Comparison of ENCODE assay signal across 21 cellular contexts in the genomic region with DNA sequence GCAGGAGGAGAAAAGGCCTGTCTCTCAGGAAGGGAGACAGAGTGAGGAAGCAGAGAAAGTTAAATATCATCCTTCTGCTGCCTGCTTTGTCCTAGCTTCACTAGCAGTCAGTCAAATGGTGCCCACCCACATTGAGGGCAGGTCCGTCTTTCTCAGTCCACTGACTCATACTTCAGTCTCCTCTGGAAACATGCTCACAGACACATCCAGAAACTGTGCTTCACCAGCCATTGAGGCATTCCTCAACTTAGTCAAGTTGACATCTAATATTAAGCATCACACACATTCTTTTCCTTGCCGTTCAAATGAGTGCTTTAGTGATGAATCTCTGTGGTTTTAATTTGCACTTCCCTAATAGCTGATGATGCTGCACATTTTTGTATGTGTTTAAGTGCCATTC.
"Had no signal": no experiment of that assay in that cellular context is flagged by ENCODE, and none has a peak within 500 bp of the region (broad histone marks: within the 10 kb centered on the region; RNA-seq: fewer than 3 reads in every experiment).

No MANE protein-coding gene starts in this region.

- H3K79me2 ChIP-seq: hepatocyte had no signal

- H3K4me3 ChIP-seq: breast epithelium, esophagus squamous epithelium, hepatocyte, left lung, prostate gland, right atrium auricular region, skin epidermis, stomach had no signal

- H3K36me3 ChIP-seq: breast epithelium, esophagus squamous epithelium, left lung, prostate gland, right atrium auricular region, stomach had no signal

- H3K4me2 ChIP-seq: hepatocyte, SK-N-SH had no signal

- H3K27me3 ChIP-seq: breast epithelium, esophagus squamous epithelium, hepatocyte, left lung, right atrium auricular region, stomach had no signal

- H3K4me1 ChIP-seq: breast epithelium, esophagus squamous epithelium, left lung, prostate gland, right atrium auricular region, stomach had no signal

- DNase-seq: activated CD4-positive, alpha-beta T cell treated with anti-CD3 and anti-CD28 coated beads, Interleukin-2, amount 10 ng/mL, durations not matched to agents 24 days and 14 days; activated CD8-positive, alpha-beta T cell treated with anti-CD3 and anti-CD28 coated beads for 36 hours; activated naive CD4-positive, alpha-beta T cell; activated naive CD8-positive, alpha-beta T cell treated with anti-CD3 and anti-CD28 coated beads, Interleukin-2, amount 10 ng/mL, durations not matched to agents 7 days and 5 days; activated T-cell treated with anti-CD3 and anti-CD28 coated beads, Interleukin-2, amount 50 U/mL, for 1 hour; amygdala; cerebellar nuclear complex; effector CD8-positive, alpha-beta T cell; esophagus squamous epithelium; left lung; SK-N-SH; stomach; T-cell; trophoblast cell had no signal

- H3K27ac ChIP-seq: breast epithelium, esophagus squamous epithelium, hepatocyte, left lung, prostate gland, right atrium auricular region, skin epidermis, stomach had no signal

- FAIRE-seq: keratinocyte had no signal

- H3K9me2 ChIP-seq: SK-N-SH had no signal

- H3K9ac ChIP-seq: SK-N-SH had no signal

- H2AFZ ChIP-seq: hepatocyte had no signal

- H3K9me3 ChIP-seq: prostate gland, right atrium auricular region had no signal

- ATAC-seq: activated CD8-positive, alpha-beta T cell treated with anti-CD3 and anti-CD28 coated beads for 36 hours; activated T-helper 17 cell treated with anti-CD3 and anti-CD28 coated beads, Interleukin-2, amount 50 U/mL, for 72 hours; left lung; T-cell had no signal
